ENCODE assay signal across 8 cellular contexts in genomic region chr14:21436567-21437062, GRCh38.
DNase-seq lines count a peak whose midpoint lies in the region; ATAC-seq and TF ChIP-seq lines count a peak whose summit lies in the region.

No MANE protein-coding gene starts in this region.

- H3K27ac Mint-ChIP-seq in memory B cell = peak overlapping the region; percentile 95

- H3K27ac ChIP-seq in C4-2B (peak overlapping the region; percentile 78), brain microvascular endothelial cell (no peak overlapping the region)

- ATAC-seq in HG03066 (IDR thresholded peaks at IDR 0.05; ENCODE audit: low read depth, unreplicated experiment) (peak; percentile 6), memory B cell (ENCODE audit: low read depth) (no peak)

- TF ChIP-seq CTCF in C4-2B (conservative IDR thresholded peaks at IDR 0.05) (no peak), brain microvascular endothelial cell (IDR thresholded peaks at IDR 0.05; ENCODE audit: low read depth, low read length, missing control alignments) (no peak)

- H3K4me1 Mint-ChIP-seq in memory B cell = peaks cover 39% of the 10 kb centered on the region

- H3K4me3 Mint-ChIP-seq in memory B cell = peak overlapping the region; percentile 90

- H3K9me3 Mint-ChIP-seq in memory B cell = no peaks in the 10 kb centered on the region

- no peaks in the 10 kb centered on the region for H3K36me3 ChIP-seq in brain microvascular endothelial cell (replicated peaks)

- in situ Hi-C loops in brain microvascular endothelial cell (cut with HindIII; ENCODE audit: low pct_ligation_motif_present, low sequenced_read_pairs) = no loop called here

- no peaks in the 10 kb centered on the region for H3K27me3 Mint-ChIP-seq in memory B cell

- H3K36me3 Mint-ChIP-seq in memory B cell = peaks cover 10% of the 10 kb centered on the region

- H3K27me3 ChIP-seq in brain microvascular endothelial cell (replicated peaks) = no peaks in the 10 kb centered on the region

- no peak for DNase-seq in brain microvascular endothelial cell
- DNase-seq in memory B cell (ENCODE audit: low spot score in 2 of 2) = no peak
- DNase-seq in foreskin melanocyte = no peak
- no peak for DNase-seq in D341Med (ENCODE audit: low spot score)
- DNase-seq in retina = no peak
- no peak for DNase-seq in stimulated activated CD4-positive, alpha-beta T cell treated with anti-CD3 and anti-CD28 coated beads, Interleukin-4, amount 100 ng/mL, for 4 hours

- H3K4me3 ChIP-seq in brain microvascular endothelial cell (ENCODE audit: low read depth, low read length) = peak overlapping the region; percentile 97
